Comparison of ENCODE assay signal across 8 cellular contexts in the genomic region with DNA sequence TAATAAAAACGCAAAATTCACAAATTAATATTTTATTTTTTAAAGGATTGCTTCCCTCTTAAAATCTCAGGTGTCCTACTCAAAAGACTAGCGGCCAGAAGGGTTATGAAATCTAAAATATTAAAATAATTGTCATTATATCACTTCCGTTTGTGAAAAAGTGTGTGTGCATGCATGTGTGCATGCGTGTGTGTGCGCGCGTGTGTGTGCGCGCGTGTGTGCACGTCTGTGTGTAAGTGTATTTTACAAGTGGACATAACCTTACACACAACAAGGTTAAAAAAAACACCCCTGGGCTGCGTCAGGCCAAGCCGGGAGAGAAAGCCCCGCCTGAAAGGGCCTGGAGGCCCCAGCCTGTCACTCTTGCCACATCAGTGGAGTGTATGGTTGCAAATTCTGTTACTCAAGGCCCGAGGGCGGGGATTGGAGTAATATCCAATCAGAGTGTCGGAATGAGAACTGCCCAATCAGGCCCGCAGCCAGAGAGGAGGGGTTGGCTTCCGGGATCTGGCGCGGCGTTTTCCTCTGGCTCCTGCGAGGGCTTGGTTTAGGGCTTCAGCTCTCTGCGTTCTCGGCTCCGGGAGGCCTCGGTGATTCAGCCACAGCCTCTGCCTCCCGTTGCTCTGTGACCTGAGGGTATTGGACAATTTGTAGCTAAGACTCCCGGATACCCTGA. TPM values are rescaled to one million over a fixed set of nuclear protein-coding genes. Genes with fewer than 3 reads are reported as not detected.
DNase-seq lines count a peak whose midpoint lies in the region; ATAC-seq, FAIRE-seq and TF ChIP-seq lines count a peak whose summit lies in the region.
"Not testable (repeated sequence)": the region's sequence is repeated elsewhere in the genome, so short reads cannot be mapped to it uniquely, and the experiment has no call there.

ZNF595 (plus strand) TSS at position 518 of the 676 bp plus-strand sequence. CDS start 168 bp downstream, outside the sequence.

- H3K36me3 ChIP-seq in esophagus muscularis mucosa; HepG2 (replicated peaks in 1 of 2; ENCODE audit: control insufficient read depth in 1 of 2, insufficient read depth in 2 of 2, low read length in 2 of 2): not testable (repeated sequence)

- H3K4me1 ChIP-seq in esophagus muscularis mucosa; HepG2 (ENCODE audit: insufficient read depth, low read length): not testable (repeated sequence)

- CTCF ChIA-PET in T-cell (lab: Charles Lee): interaction anchor here in 1 of 2 donors (0.6 kb wide), 1 partner anchor 563 kb away, joined by 5 read pairs; no protein-coding TSS in a partner anchor
- CTCF ChIA-PET in HepG2 (lab: Yijun Ruan, JAX; ENCODE audit: low intra/inter-chr PET ratio, low total read pairs): not testable (repeated sequence)

- not testable (repeated sequence) for H3K4me2 ChIP-seq in HepG2 (ENCODE audit: low read depth, low read length)

- not testable (repeated sequence) for TF ChIP-seq CTCF in GM12864 (IDR thresholded peaks at IDR 0.05; ENCODE audit: low read depth, low read length, missing control alignments); esophagus muscularis mucosa (IDR thresholded peaks at IDR 0.05); HepG2 (CRISPR knock-in tag; IDR thresholded peaks at IDR 0.05); type B pancreatic cell (conservative IDR thresholded peaks at IDR 0.05)

- not testable (repeated sequence) for H3K9ac ChIP-seq in HepG2 (ENCODE audit: insufficient read depth, low read depth, low read length)

- DNase-seq in GM12864 (ENCODE audit: low read depth); esophagus muscularis mucosa (ENCODE audit: extremely low spot score); HepG2 (ENCODE audit: low spot score): not testable (repeated sequence)
- peak in 20 of 34 experiments; percentile 2 to 55 (median 12) for DNase-seq in T-cell
- DNase-seq in activated naive CD8-positive, alpha-beta T cell treated with anti-CD3 and anti-CD28 coated beads, Interleukin-2, amount 50 U/mL, for 24 hours: peak; percentile 22
- DNase-seq in posterior vena cava (ENCODE audit: low spot score): peak; percentile 88
- DNase-seq in type B pancreatic cell (ENCODE audit: extremely low spot score, unreplicated experiment): peak; percentile 74

- not testable (repeated sequence) for TF ChIP-seq POLR2A in esophagus muscularis mucosa (IDR thresholded peaks at IDR 0.05; ENCODE audit: low read depth); HepG2 (IDR thresholded peaks at IDR 0.05; ENCODE audit: insufficient read depth in 1 of 2, low read depth in 2 of 2, low read length in 2 of 2)

- not testable (repeated sequence) for H3K27ac Mint-ChIP-seq in T-cell; activated naive CD8-positive, alpha-beta T cell treated with anti-CD3 and anti-CD28 coated beads, Interleukin-2, amount 50 U/mL, for 24 hours; type B pancreatic cell

- POLR2A ChIA-PET in T-cell (lab: Charles Lee); HepG2 (lab: Yijun Ruan, JAX): not testable (repeated sequence)

- not testable (repeated sequence) for H3K27me3 Mint-ChIP-seq in T-cell; activated naive CD8-positive, alpha-beta T cell treated with anti-CD3 and anti-CD28 coated beads, Interleukin-2, amount 50 U/mL, for 24 hours; type B pancreatic cell

- peak within 1 kb of the TSS; percentile 33; the same call in 1 of the 2 replicates for H3K4me3 ChIP-seq in GM12864 (ENCODE audit: low read depth, low read length)
- H3K4me3 ChIP-seq in esophagus muscularis mucosa: peak within 1 kb of the TSS; percentile 40 to 52 (median 46)
- not testable (repeated sequence) for H3K4me3 ChIP-seq in HepG2 (replicated peaks in 1 of 3; ENCODE audit: insufficient read depth in 1 of 3, low read depth in 2 of 3, low read length in 3 of 3)

- intact Hi-C loops in esophagus muscularis mucosa (cut with DNase I); HepG2 (cut with micrococcal nuclease; ENCODE audit: unreplicated experiment); posterior vena cava (cut with DNase I): not testable (repeated sequence)

- not testable (repeated sequence) for TF ChIP-seq RAD21 in HepG2 (CRISPR knock-in tag; IDR thresholded peaks at IDR 0.05)

- H3K4me1 Mint-ChIP-seq in T-cell; activated naive CD8-positive, alpha-beta T cell treated with anti-CD3 and anti-CD28 coated beads, Interleukin-2, amount 50 U/mL, for 24 hours; type B pancreatic cell (ENCODE audit: unreplicated experiment): not testable (repeated sequence)

- peak; percentile 50 for ATAC-seq in HG03108 (IDR thresholded peaks at IDR 0.05; ENCODE audit: unreplicated experiment)
- ATAC-seq in T-cell (replicated peaks in 1 of 4): peak; percentile 37 to 77 (median 54)
- ATAC-seq in activated naive CD8-positive, alpha-beta T cell treated with anti-CD3 and anti-CD28 coated beads, Interleukin-2, amount 50 U/mL, for 24 hours: peak; percentile 60
- peak; percentile 52 for ATAC-seq in HepG2

- not testable (repeated sequence) for H3K27me3 ChIP-seq in esophagus muscularis mucosa; HepG2 (ENCODE audit: control insufficient read depth in 1 of 2, insufficient read depth in 2 of 2, low read length in 2 of 2)

- not testable (repeated sequence) for H3K9me3 Mint-ChIP-seq in T-cell; activated naive CD8-positive, alpha-beta T cell treated with anti-CD3 and anti-CD28 coated beads, Interleukin-2, amount 50 U/mL, for 24 hours; type B pancreatic cell

- BruUV-seq in HepG2 (replicated peaks; lab: Mats Ljungman, UMichigan): not testable (repeated sequence)

- peak within 1 kb of the TSS in 3 of 4 donors; percentile 16 to 77 (median 74) for H3K27ac ChIP-seq in esophagus muscularis mucosa (replicated peaks in 1 of 4)
- not testable (repeated sequence) for H3K27ac ChIP-seq in HepG2 (ENCODE audit: extremely low read length, insufficient read depth, low read length)

- FAIRE-seq in HepG2 (lab: Jason Lieb, UNC): not testable (repeated sequence)

- not testable (repeated sequence) for H3K4me3 Mint-ChIP-seq in T-cell; activated naive CD8-positive, alpha-beta T cell treated with anti-CD3 and anti-CD28 coated beads, Interleukin-2, amount 50 U/mL, for 24 hours; type B pancreatic cell

- in situ Hi-C loops in HepG2 (cut with HindIII; ENCODE audit: extremely low pct_ligation_motif_present, low pct_unique_long_range_greater_than_20kb): not testable (repeated sequence)

- H3K36me3 Mint-ChIP-seq in T-cell; activated naive CD8-positive, alpha-beta T cell treated with anti-CD3 and anti-CD28 coated beads, Interleukin-2, amount 50 U/mL, for 24 hours (ENCODE audit: low read depth); type B pancreatic cell: not testable (repeated sequence)

- not testable (repeated sequence) for H3K9me3 ChIP-seq in esophagus muscularis mucosa; HepG2 (ENCODE audit: low read length)

- not testable (repeated sequence) for TF ChIP-seq EP300 in esophagus muscularis mucosa (IDR thresholded peaks at IDR 0.05); HepG2 (IDR thresholded peaks at IDR 0.05; ENCODE audit: low read depth in 2 of 2, low read length in 2 of 2); HepG2 (CRISPR knock-in tag; IDR thresholded peaks at IDR 0.05; ENCODE audit: borderline replicate concordance)

- WGBS in esophagus muscularis mucosa: 47% methylated on average over 15 of the region's 29 CpGs
- WGBS in HepG2 (ENCODE audit: low lambda C conversion rate): 63% methylated on average over 23 of the region's 29 CpGs

- H4K20me1 ChIP-seq in HepG2 (ENCODE audit: insufficient read depth, low read length): not testable (repeated sequence)

- not testable (repeated sequence) for H3K79me2 ChIP-seq in HepG2 (ENCODE audit: insufficient read depth, low read length)

- H2AFZ ChIP-seq in HepG2 (ENCODE audit: low read length): not testable (repeated sequence)

RNA-seq across cellular contexts. Expression of gene ZNF595, which starts in this region (rescaled TPM):
- total RNA-seq in T-cell (1 to 10 TPM; 1.1 to 9.2 (median 2.1) TPM), esophagus muscularis mucosa (10 to 100 TPM; 10.8 to 29.8 (median 15.7) TPM), HepG2 (2016; rRNA removed; fragmentation: Illumina TruSeq; extraction: Trizol) (not detected in 2 replicates), posterior vena cava (10 to 100 TPM; 12.6 to 19.9 TPM), type B pancreatic cell (ENCODE audit: low replicate concordance) (7.0 and 9.3 TPM in 2 replicates)
- not detected in 2 replicates for total RNA-seq in HepG2 (2016; cell fraction: cytosol; rRNA removed; fragmentation: Illumina TruSeq; extraction: Trizol; ENCODE audit: low read depth)
- 0.15 TPM in 1 of 2 replicates, not detected in the other for total RNA-seq in HepG2 (2016; cell fraction: insoluble cytoplasmic fraction; rRNA removed; fragmentation: Illumina TruSeq; extraction: Trizol)
- total RNA-seq in HepG2 (2016; cell fraction: membrane; rRNA removed; fragmentation: Illumina TruSeq; extraction: Trizol): not detected in 2 replicates
- total RNA-seq in HepG2 (2016; cell fraction: nucleus; rRNA removed; fragmentation: Illumina TruSeq; extraction: Trizol): not detected in 2 replicates
- polyA plus RNA-seq in HepG2 (2011; rRNA removed): 0.09 TPM in 1 of 2 replicates, not detected in the other
- polyA plus RNA-seq in HepG2 (2011; cell fraction: cytosol; rRNA removed): 0.05 TPM in 1 of 2 replicates, not detected in the other
- polyA plus RNA-seq in HepG2 (2011; cell fraction: nucleus; rRNA removed): not detected in 2 replicates
- polyA plus RNA-seq in HepG2 (2012): not detected in 2 replicates
- polyA plus RNA-seq in HepG2 (2016; cell fraction: cytosol; fragmentation: Illumina TruSeq; extraction: Trizol; ENCODE audit: low read depth): not detected in 2 replicates
- not detected in 2 replicates for polyA plus RNA-seq in HepG2 (2016; cell fraction: insoluble cytoplasmic fraction; fragmentation: Illumina TruSeq; extraction: Trizol; ENCODE audit: low read depth)
- polyA plus RNA-seq in HepG2 (2016; cell fraction: membrane; fragmentation: Illumina TruSeq; extraction: Trizol; ENCODE audit: low read depth): not detected in 2 replicates
- polyA plus RNA-seq in HepG2 (2016; cell fraction: nucleus; fragmentation: Illumina TruSeq; extraction: Trizol; ENCODE audit: insufficient read depth, low read depth): not detected in 2 replicates
- polyA minus RNA-seq in HepG2 (2011; rRNA and poly(A)+ RNA removed; ENCODE audit: low replicate concordance): 0.18 and 0.19 TPM in 2 replicates
- polyA minus RNA-seq in HepG2 (2011; cell fraction: cytosol; rRNA and poly(A)+ RNA removed): not detected in 2 replicates
- polyA minus RNA-seq in HepG2 (2011; cell fraction: nucleus; rRNA and poly(A)+ RNA removed): not detected in 2 replicates

Comparison
In these comparisons a context has a peak if more than half of its experiments do, and no peak if none do; other contexts are left out.
1. Peak in ATAC-seq in HepG2; RNA of the gene not detected or under 1 TPM.